Comparison of ENCODE assay signal across 17 cellular contexts in the genomic region with DNA sequence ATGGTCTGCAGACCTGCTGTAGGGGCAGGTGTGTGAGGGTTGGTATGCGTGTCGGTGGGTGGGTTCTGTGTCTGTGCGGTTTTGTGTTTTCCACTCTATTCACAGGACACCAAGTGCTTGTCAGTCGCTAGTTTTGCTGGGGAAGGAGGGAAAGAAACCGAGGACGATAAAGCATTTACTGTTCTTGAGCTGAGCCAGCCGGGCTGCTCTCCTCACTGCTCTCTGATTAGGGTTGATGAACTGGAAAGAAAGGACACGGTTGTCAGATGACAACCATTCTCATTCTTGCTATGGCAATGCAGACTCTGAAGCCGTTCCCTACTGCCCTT. TPM values are rescaled to one million over a fixed set of nuclear protein-coding genes. Genes with fewer than 3 reads are reported as not detected.
DNase-seq lines count a peak whose midpoint lies in the region; ATAC-seq, FAIRE-seq and TF ChIP-seq lines count a peak whose summit lies in the region.
"Had no signal": no experiment of that assay in that cellular context is flagged by ENCODE, and none has a peak within 500 bp of the region (broad histone marks: within the 10 kb centered on the region; RNA-seq: fewer than 3 reads in every experiment).

No MANE protein-coding gene starts in this region.

- H3K9me3 ChIP-seq in left ventricle myocardium inferior (replicated peaks) (no peaks in the 10 kb centered on the region), heart right ventricle (no peaks in the 10 kb centered on the region), astrocyte (ENCODE audit: insufficient read depth, low read depth, low read length) (no peaks in the 10 kb centered on the region), upper lobe of right lung (no peaks in the 10 kb centered on the region), HAP-1 (0 out of 2 replicates have a peak, but pooled peaks cover 2% of the 10 kb centered on the region)

- TF ChIP-seq CTCF in left ventricle myocardium inferior (IDR thresholded peaks at IDR 0.05; ENCODE audit: borderline replicate concordance) = no peak
- TF ChIP-seq CTCF in heart right ventricle (IDR thresholded peaks at IDR 0.05) = no peak
- TF ChIP-seq CTCF in astrocyte (IDR thresholded peaks at IDR 0.05; ENCODE audit: insufficient read depth, low read depth, low read length) = no peak
- no peak for TF ChIP-seq CTCF in upper lobe of right lung (IDR thresholded peaks at IDR 0.05)

- H3K36me3 ChIP-seq in left ventricle myocardium inferior (no peaks in the 10 kb centered on the region), heart right ventricle (no peaks in the 10 kb centered on the region), astrocyte (ENCODE audit: insufficient read depth, low read length) (no peaks in the 10 kb centered on the region), upper lobe of right lung (no peaks in the 10 kb centered on the region), HAP-1 (replicated peaks) (no peaks in the 10 kb centered on the region)
- H3K36me3 ChIP-seq: BLaER1 treated with 17β-estradiol and CSF1 and Interleukin-3, amounts not matched to agents 10 nM and 100 nM had no signal

- in situ Hi-C loops in HAP-1 (cut with MboI; ENCODE audit: low sequenced_read_pairs) = no loop called here

- no peak overlapping the region for H3K4me2 ChIP-seq in astrocyte (ENCODE audit: low read length)
- H3K4me2 ChIP-seq: BLaER1 treated with 17β-estradiol and CSF1 and Interleukin-3, amounts not matched to agents 10 nM and 100 nM had no signal

- DNase-seq in left ventricle myocardium inferior = no peak
- DNase-seq in heart right ventricle = no peak
- DNase-seq in astrocyte (ENCODE audit: low read depth) = no peak
- no peak for DNase-seq in memory B cell (ENCODE audit: low spot score in 2 of 2)
- DNase-seq in upper lobe of right lung = no peak
- DNase-seq in HuH-7.5 (ENCODE audit: low spot score) = no peak
- DNase-seq in HAP-1 (ENCODE audit: low spot score in 2 of 2) = no peak
- DNase-seq: activated CD4-positive, alpha-beta T cell treated with anti-CD3 and anti-CD28 coated beads for 1 hour; left colon; NCI-H2029; stimulated activated CD4-positive, alpha-beta T cell treated with anti-CD3 and anti-CD28 coated beads, Interleukin-2, amount 100 ng/mL, for 24 hours; stimulated activated naive CD4-positive, alpha-beta T cell had no signal

- 12 to 17% methylated on average over 8 to 9 of the region's 9 CpGs for WGBS in heart right ventricle, 2 donors

- no peaks in the 10 kb centered on the region for H3K9me3 Mint-ChIP-seq in astrocyte (ENCODE audit: unreplicated experiment)
- no peaks in the 10 kb centered on the region for H3K9me3 Mint-ChIP-seq in memory B cell

- peak overlapping the region; percentile 69 for H3K4me3 Mint-ChIP-seq in astrocyte (ENCODE audit: unreplicated experiment)
- H3K4me3 Mint-ChIP-seq in memory B cell = peak overlapping the region; percentile 46

- H3K4me1 ChIP-seq in left ventricle myocardium inferior (no peaks in the 10 kb centered on the region), heart right ventricle (peaks cover 0 to 7% (median 0%) of the 10 kb centered on the region in 9 donors), astrocyte (ENCODE audit: insufficient read depth, low read length) (no peaks in the 10 kb centered on the region), upper lobe of right lung (no peaks in the 10 kb centered on the region), HAP-1 (no peaks in the 10 kb centered on the region)
- H3K4me1 ChIP-seq: BLaER1 treated with 17β-estradiol and CSF1 and Interleukin-3, amounts not matched to agents 10 nM and 100 nM had no signal

- FAIRE-seq in astrocyte (lab: Jason Lieb, UNC) = no peak

- no peaks in the 10 kb centered on the region for H3K36me3 Mint-ChIP-seq in astrocyte (ENCODE audit: low read depth, unreplicated experiment)
- no peaks in the 10 kb centered on the region for H3K36me3 Mint-ChIP-seq in memory B cell

- peaks cover 28% of the 10 kb centered on the region for H3K27me3 ChIP-seq in left ventricle myocardium inferior (ENCODE audit: low read depth)
- H3K27me3 ChIP-seq in heart right ventricle = peaks cover 0 to 89% (median 8%) of the 10 kb centered on the region in 7 donors
- peaks cover 17% of the 10 kb centered on the region for H3K27me3 ChIP-seq in astrocyte (ENCODE audit: insufficient read depth, low read length)
- H3K27me3 ChIP-seq in upper lobe of right lung = no peaks in the 10 kb centered on the region
- peaks cover 56% of the 10 kb centered on the region for H3K27me3 ChIP-seq in HAP-1 (ENCODE audit: low read depth)

- H3K79me2 ChIP-seq in astrocyte (ENCODE audit: insufficient read depth, low read length) = no peaks in the 10 kb centered on the region

- H3K27ac ChIP-seq in left ventricle myocardium inferior (replicated peaks) (no peak overlapping the region), heart right ventricle (no peak overlapping the region), astrocyte (ENCODE audit: low read depth, low read length) (no peak overlapping the region), upper lobe of right lung (no peak overlapping the region)
- H3K27ac ChIP-seq: BLaER1 treated with 17β-estradiol and CSF1 and Interleukin-3, amounts not matched to agents 10 nM and 100 nM; SK-N-MC had no signal

- no peak overlapping the region for H3K9ac ChIP-seq in astrocyte (ENCODE audit: low read length)
- H3K9ac ChIP-seq: BLaER1 treated with 17β-estradiol and CSF1 and Interleukin-3, amounts not matched to agents 10 nM and 100 nM had no signal

- no peaks in the 10 kb centered on the region for H3K4me1 Mint-ChIP-seq in astrocyte (ENCODE audit: low read depth, unreplicated experiment)
- peaks cover 3% of the 10 kb centered on the region for H3K4me1 Mint-ChIP-seq in memory B cell

- H4K20me1 ChIP-seq in astrocyte (ENCODE audit: insufficient read depth, low read length) = no peaks in the 10 kb centered on the region

- no peak overlapping the region for H2AFZ ChIP-seq in astrocyte (ENCODE audit: low read depth, low read length)

- peak overlapping the region; percentile 27 for H3K4me3 ChIP-seq in left ventricle myocardium inferior
- no peak overlapping the region for H3K4me3 ChIP-seq in heart right ventricle
- no peak overlapping the region for H3K4me3 ChIP-seq in astrocyte (ENCODE audit: insufficient read depth, low read depth, low read length)
- H3K4me3 ChIP-seq in upper lobe of right lung = peak overlapping the region; percentile 33
- H3K4me3 ChIP-seq in HAP-1 = no peak overlapping the region
- H3K4me3 ChIP-seq: BLaER1 treated with 17β-estradiol and CSF1 and Interleukin-3, amounts not matched to agents 10 nM and 100 nM; SK-N-MC had no signal

- ATAC-seq in heart right ventricle (no peak), memory B cell (ENCODE audit: low read depth) (no peak), upper lobe of right lung (no peak), GM21529 (IDR thresholded peaks at IDR 0.05; ENCODE audit: unreplicated experiment) (no peak)
- ATAC-seq: left colon had no signal

- intact Hi-C loops in left ventricle myocardium inferior (cut with micrococcal nuclease) = no loop called here
- intact Hi-C loops in heart right ventricle (cut with DNase I) = no loop called here
- intact Hi-C loops in upper lobe of right lung (cut with DNase I) = no loop called here

- no peak overlapping the region for H3K27ac Mint-ChIP-seq in astrocyte (ENCODE audit: unreplicated experiment)
- no peak overlapping the region for H3K27ac Mint-ChIP-seq in memory B cell

- H3K27me3 Mint-ChIP-seq in astrocyte (ENCODE audit: low read depth, unreplicated experiment) = peaks cover 40% of the 10 kb centered on the region
- peaks cover 6% of the 10 kb centered on the region for H3K27me3 Mint-ChIP-seq in memory B cell

RNA-seq across cellular contexts. Expression of gene EGFL6, which starts 0.8 kb away (rescaled TPM):
- not detected for total RNA-seq in left ventricle myocardium inferior
- under 1 TPM in 1 of 10 donors, not detected in 9; 0.11 TPM for total RNA-seq in heart right ventricle
- not detected for polyA plus RNA-seq in heart right ventricle
- total RNA-seq in astrocyte = 0.18 TPM in 1 of 2 replicates, not detected in the other
- 10.1 TPM for total RNA-seq in upper lobe of right lung
- total RNA-seq: LHCN-M2, pulmonary artery endothelial cell had no signal

Comparison
In these comparisons a context has a peak if more than half of its experiments do, and no peak if none do; other contexts are left out.
1. H3K4me3 ChIP-seq: peak in left ventricle myocardium inferior (single experiment) and upper lobe of right lung (single experiment); none in heart right ventricle (0 of 10), astrocyte (single experiment) and HAP-1 (single experiment).